1 cellular context compared by ENCODE assay signal in genomic region chr4:41361831-41362646, GRCh38.
TF ChIP-seq lines count a peak whose summit lies in the region.

No MANE protein-coding gene starts in this region.

TF ChIP-seq in HEK293, 187 proteins besides CTCF, POLR2A, EP300 and RAD21 (continued from another document):
- no peak for TF ChIP-seq PRDM4 (tag by site-specific recombination; IDR thresholded peaks at IDR 0.05)
